Comparison of ENCODE assay signal across 1 cellular context in the genomic region with DNA sequence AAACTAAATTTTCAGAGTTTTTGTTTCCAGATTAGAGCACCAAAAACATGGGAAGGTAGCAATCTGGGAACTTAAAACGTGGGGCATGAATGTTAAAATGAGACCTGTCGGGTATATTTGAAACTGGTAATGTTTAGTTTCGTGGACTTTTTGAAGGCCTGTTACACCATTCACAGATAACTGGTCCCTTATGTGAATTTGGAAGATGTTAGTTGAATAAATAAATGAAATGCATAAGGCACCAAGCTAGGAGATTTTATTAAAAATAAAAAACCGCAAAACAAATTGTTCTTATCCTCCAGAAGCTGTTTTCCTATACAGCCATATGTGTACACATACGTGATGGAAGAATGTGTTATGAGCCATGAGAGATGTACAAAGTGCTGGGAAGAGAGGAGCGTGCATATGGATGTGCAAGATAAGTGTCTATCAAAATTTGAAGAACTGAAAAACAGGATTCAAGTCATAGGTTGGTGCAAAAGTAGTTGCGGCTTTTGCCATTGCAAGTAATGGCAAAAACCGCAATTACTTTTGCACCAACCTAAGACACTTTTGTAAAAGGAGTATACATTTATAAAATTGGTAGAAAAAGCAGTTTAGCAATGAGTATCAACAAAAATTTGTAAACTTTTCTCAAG.
TF ChIP-seq lines count a peak whose summit lies in the region.

No MANE protein-coding gene starts in this region.

TF ChIP-seq in IMR-90, 13 proteins besides CTCF, POLR2A, EP300 and RAD21 (continued from another document):
- TF ChIP-seq, protein P1, sequence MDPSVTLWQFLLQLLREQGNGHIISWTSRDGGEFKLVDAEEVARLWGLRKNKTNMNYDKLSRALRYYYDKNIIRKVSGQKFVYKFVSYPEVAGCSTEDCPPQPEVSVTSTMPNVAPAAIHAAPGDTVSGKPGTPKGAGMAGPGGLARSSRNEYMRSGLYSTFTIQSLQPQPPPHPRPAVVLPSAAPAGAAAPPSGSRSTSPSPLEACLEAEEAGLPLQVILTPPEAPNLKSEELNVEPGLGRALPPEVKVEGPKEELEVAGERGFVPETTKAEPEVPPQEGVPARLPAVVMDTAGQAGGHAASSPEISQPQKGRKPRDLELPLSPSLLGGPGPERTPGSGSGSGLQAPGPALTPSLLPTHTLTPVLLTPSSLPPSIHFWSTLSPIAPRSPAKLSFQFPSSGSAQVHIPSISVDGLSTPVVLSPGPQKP (IDR thresholded peaks at IDR 0.05; ENCODE audit: borderline replicate concordance, low read depth, low read length): no peak
- TF ChIP-seq, protein P2, sequence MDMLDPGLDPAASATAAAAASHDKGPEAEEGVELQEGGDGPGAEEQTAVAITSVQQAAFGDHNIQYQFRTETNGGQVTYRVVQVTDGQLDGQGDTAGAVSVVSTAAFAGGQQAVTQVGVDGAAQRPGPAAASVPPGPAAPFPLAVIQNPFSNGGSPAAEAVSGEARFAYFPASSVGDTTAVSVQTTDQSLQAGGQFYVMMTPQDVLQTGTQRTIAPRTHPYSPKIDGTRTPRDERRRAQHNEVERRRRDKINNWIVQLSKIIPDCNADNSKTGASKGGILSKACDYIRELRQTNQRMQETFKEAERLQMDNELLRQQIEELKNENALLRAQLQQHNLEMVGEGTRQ (IDR thresholded peaks at IDR 0.05; ENCODE audit: low read depth, low read length): no peak
- TF ChIP-seq MAFK (IDR thresholded peaks at IDR 0.05; ENCODE audit: low read depth, low read length) (no peak), MAZ (IDR thresholded peaks at IDR 0.05; ENCODE audit: borderline replicate concordance, low read depth, low read length) (no peak), NFE2L2 (IDR thresholded peaks at IDR 0.05; ENCODE audit: low read depth, low read length) (no peak), SMC3 (IDR thresholded peaks at IDR 0.05; ENCODE audit: low read depth, low read length) (no peak), MXI1 (IDR thresholded peaks at IDR 0.05; ENCODE audit: borderline replicate concordance, low read depth, low read length) (no peak)
